ENCODE assay signal across 1 cellular context in the genomic region with DNA sequence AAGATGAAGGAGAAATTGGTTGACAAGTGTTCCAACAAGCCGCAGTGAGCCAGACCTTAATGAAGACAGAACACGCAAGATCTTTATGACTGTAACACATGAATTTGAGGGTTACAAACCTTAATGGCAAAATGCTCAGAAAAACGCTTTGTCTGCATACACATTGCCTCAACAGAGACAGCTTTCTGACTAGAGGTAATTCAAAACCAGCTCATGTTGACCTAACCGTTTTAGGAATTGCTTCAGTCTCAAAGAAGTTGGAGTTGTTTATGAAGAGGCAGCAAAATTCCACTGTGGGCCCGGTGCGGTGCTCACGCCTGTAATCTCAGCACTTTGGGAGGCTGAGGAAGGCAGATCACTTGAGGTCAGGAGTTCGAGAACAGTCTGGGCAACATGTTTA.
TF ChIP-seq lines count a peak whose summit lies in the region.

No MANE protein-coding gene starts in this region.

TF ChIP-seq in SK-N-SH treated with all-trans-retinoic acid at 6 μM for 48 hours, 23 proteins besides CTCF, POLR2A, EP300 and RAD21 (continued from another document):
- no peak for TF ChIP-seq POU6F1 (CRISPR knock-in tag; IDR thresholded peaks at IDR 0.05; ENCODE audit: borderline replicate concordance, low read depth)
- TF ChIP-seq PATZ1 (CRISPR knock-in tag; IDR thresholded peaks at IDR 0.05; ENCODE audit: borderline replicate concordance), result no peak
- no peak for TF ChIP-seq GLIS3 (CRISPR knock-in tag; IDR thresholded peaks at IDR 0.05)
- TF ChIP-seq ZFP3 (CRISPR knock-in tag; IDR thresholded peaks at IDR 0.05), result no peak
